ENCODE assay signal across 8 cellular contexts in genomic region chr12:46389130-46389616, GRCh38. TPM values are rescaled to one million over a fixed set of nuclear protein-coding genes. Genes with fewer than 3 reads are reported as not detected.
DNase-seq lines count a peak whose midpoint lies in the region; ATAC-seq, FAIRE-seq and TF ChIP-seq lines count a peak whose summit lies in the region.

No MANE protein-coding gene starts in this region.

- peak overlapping the region in 3 of 5 donors; percentile 32 to 76 (median 58) for H3K27ac ChIP-seq in adrenal gland
- peak overlapping the region in 3 of 5 donors; percentile 8 to 68 (median 40) for H3K27ac ChIP-seq in stomach

- no peak for TF ChIP-seq POLR2A in GM12891 (IDR thresholded peaks at IDR 0.05; ENCODE audit: low read depth, low read length)
- no peak for TF ChIP-seq POLR2A in adrenal gland (IDR thresholded peaks at IDR 0.05)
- no peak for TF ChIP-seq POLR2A in stomach (IDR thresholded peaks at IDR 0.05)

- intact Hi-C loops in adrenal gland (cut with DNase I) (loop anchor here in 1 of 2 donors (10.0 kb wide), 1 partner anchor 166 kb away; no protein-coding TSS in a partner anchor), left ventricle myocardium superior (cut with micrococcal nuclease) (loop anchor here (10.0 kb wide), 2 partner anchors 76 to 166 kb away; no protein-coding TSS in a partner anchor), stomach (cut with DNase I; ENCODE audit: low total_unique reads) (no loop called here)

- H3K4me3 ChIP-seq in adrenal gland (no peak overlapping the region), stomach (no peak overlapping the region)

- no peaks in the 10 kb centered on the region for H3K27me3 ChIP-seq in adrenal gland
- no peaks in the 10 kb centered on the region for H3K27me3 ChIP-seq in stomach

- TF ChIP-seq EP300 in stomach (IDR thresholded peaks at IDR 0.05) = no peak

- DNase-seq in GM12891 (ENCODE audit: insufficient read length, low spot score) = no peak
- peak in 2 of 7 donors; percentile 45 to 66 for DNase-seq in adrenal gland
- DNase-seq in left ventricle myocardium superior = no peak
- DNase-seq in stomach = no peak
- DNase-seq in NCI-H2171 (lab: John Stamatoyannopoulos, UW) = no peak

- 50 to 77% (median 73%) methylated on average over 1 of the region's 1 CpG for WGBS in adrenal gland, 4 donors
- WGBS in stomach, 5 donors = 85 to 95% (median 89%) methylated on average over 1 of the region's 1 CpG

- TF ChIP-seq CTCF in adrenal gland (IDR thresholded peaks at IDR 0.05) (no peak), stomach (IDR thresholded peaks at IDR 0.05) (no peak)

- peak; percentile 74 for FAIRE-seq in GM12891 (lab: Jason Lieb, UNC)

- H3K36me3 ChIP-seq in adrenal gland (replicated peaks in 1 of 2) (no peaks in the 10 kb centered on the region), stomach (no peaks in the 10 kb centered on the region)

- H3K4me1 ChIP-seq in adrenal gland (replicated peaks in 1 of 2) (peaks cover 25 to 58% of the 10 kb centered on the region in 2 donors), stomach (peaks cover 31 to 60% (median 38%) of the 10 kb centered on the region in 4 donors)

- ATAC-seq in left ventricle myocardium superior = peak; percentile 52
- no peak for ATAC-seq in HG03432 (IDR thresholded peaks at IDR 0.05; ENCODE audit: unreplicated experiment)
- ATAC-seq in GM18861 (IDR thresholded peaks at IDR 0.05; ENCODE audit: unreplicated experiment) = no peak
- ATAC-seq in GM19467 (IDR thresholded peaks at IDR 0.05; ENCODE audit: unreplicated experiment) = no peak

- H3K9me3 ChIP-seq in adrenal gland (replicated peaks in 1 of 3) (no peaks in the 10 kb centered on the region), stomach (no peaks in the 10 kb centered on the region)

TF ChIP-seq in GM12891, 5 proteins besides CTCF, POLR2A, EP300 and RAD21:
- no peak for TF ChIP-seq SPI1 (IDR thresholded peaks at IDR 0.05; ENCODE audit: low read depth, low read length)
- TF ChIP-seq PAX5 (IDR thresholded peaks at IDR 0.05; ENCODE audit: insufficient read depth, low read length, severe bottlenecking) = no peak
- no peak for TF ChIP-seq POU2F2 (IDR thresholded peaks at IDR 0.05; ENCODE audit: low read depth, low read length)
- no peak for TF ChIP-seq TAF1 (IDR thresholded peaks at IDR 0.05; ENCODE audit: low read depth, low read length)

RNA-seq across cellular contexts. Expression of gene SLC38A2, which starts 16.6 kb away (rescaled TPM):
- 31.8 TPM for polyA plus RNA-seq in GM12891 (2012; ENCODE audit: low read depth, missing spikeins)
- total RNA-seq in adrenal gland (100 to 1,000 TPM; 128 to 948 (median 375) TPM), left ventricle myocardium superior (165 TPM), stomach (100 to 1,000 TPM; 141 to 716 (median 250) TPM)
- polyA plus RNA-seq in adrenal gland (100 to 1,000 TPM in 2 of 3 donors, 10 to 100 TPM in 1; 94.6 to 119 (median 108) TPM), stomach (10 to 100 TPM; 26.6 to 88.6 (median 27.2) TPM)
